In genomic region chr22:20604092-20604747, GRCh38 we compare ENCODE assay signal across 35 cellular contexts.
"Had no signal": no experiment of that assay in that cellular context is flagged by ENCODE, and none has a peak within 500 bp of the region (broad histone marks: within the 10 kb centered on the region; RNA-seq: fewer than 3 reads in every experiment).

No MANE protein-coding gene starts in this region.

- H3K9me3 ChIP-seq: ascending aorta, breast epithelium had no signal

- H3K4me3 ChIP-seq: ascending aorta, breast epithelium, cardiac muscle cell, coronary artery, dorsolateral prefrontal cortex had no signal

- H3K9me3 Mint-ChIP-seq: activated B cell treated with CpG ODN at 0.5 μM for 24 hours; activated CD4-positive, alpha-beta memory T cell treated with anti-CD3 and anti-CD28 coated beads for 36 hours; activated CD4-positive, alpha-beta T cell treated with anti-CD3 and anti-CD28 coated beads, Interleukin-2, amount 10 ng/mL, durations not matched to agents 24 days and 14 days; activated naive CD4-positive, alpha-beta T cell treated with anti-CD3 and anti-CD28 coated beads, Interleukin-2, amount 10 ng/mL, durations not matched to agents 7 days and 5 days; activated naive CD4-positive, alpha-beta T cell treated with anti-CD3 and anti-CD28 coated beads, Interleukin-2, amount 50 U/mL, for 72 hours; activated naive CD8-positive, alpha-beta T cell treated with anti-CD3 and anti-CD28 coated beads, Interleukin-2, amount 10 ng/mL, durations not matched to agents 7 days and 5 days; activated T-cell treated with anti-CD3 and anti-CD28 coated beads, Interleukin-2, amount 50 U/mL, for 24 hours; activated T-cell treated with anti-CD3 and anti-CD28 coated beads, Interleukin-2, amount 50 U/mL, for 72 hours; brain; dendritic cell treated with granulocyte-macrophage colony-stimulating factor and Interleukin-4, amounts not matched to agents 40 ng/mL and 50 ng/mL, for 4 days; endodermal cell; T-cell; T-helper 1 cell treated with Interleukin-12 subunit alpha and Interleukin-12 subunit beta and Interleukin-4 antibody, amounts not matched to agents 30 μg/mL and 1 μg/mL, for 36 hours; T-helper 2 cell treated with Interferon-gamma antibody and Interleukin-4, amounts not matched to agents 5 μg/mL and 100 μg/mL, for 36 hours had no signal

- H3K4me3 Mint-ChIP-seq: activated B cell treated with CpG ODN at 0.5 μM for 24 hours; activated CD4-positive, alpha-beta memory T cell treated with anti-CD3 and anti-CD28 coated beads for 36 hours; activated CD4-positive, alpha-beta T cell treated with anti-CD3 and anti-CD28 coated beads for 36 hours; activated CD4-positive, alpha-beta T cell treated with anti-CD3 and anti-CD28 coated beads, Interleukin-2, amount 10 ng/mL, durations not matched to agents 24 days and 14 days; activated CD8-positive, alpha-beta T cell treated with anti-CD3 and anti-CD28 coated beads, Interleukin-2, amount 10 ng/mL, durations not matched to agents 7 days and 5 days; activated naive CD4-positive, alpha-beta T cell treated with anti-CD3 and anti-CD28 coated beads, Interleukin-2, amount 10 ng/mL, durations not matched to agents 7 days and 5 days; activated naive CD8-positive, alpha-beta T cell treated with anti-CD3 and anti-CD28 coated beads, Interleukin-2, amount 10 ng/mL, durations not matched to agents 7 days and 5 days; activated T-cell treated with anti-CD3 and anti-CD28 coated beads, Interleukin-2, amount 50 U/mL, for 24 hours; activated T-cell treated with anti-CD3 and anti-CD28 coated beads, Interleukin-2, amount 50 U/mL, for 72 hours; brain; dendritic cell treated with granulocyte-macrophage colony-stimulating factor and Interleukin-4, amounts not matched to agents 40 ng/mL and 50 ng/mL, for 4 days; endodermal cell; T-cell; T-helper 1 cell treated with Interleukin-12 subunit alpha and Interleukin-12 subunit beta and Interleukin-4 antibody, amounts not matched to agents 30 μg/mL and 1 μg/mL, for 36 hours; T-helper 2 cell treated with Interferon-gamma antibody and Interleukin-4, amounts not matched to agents 5 μg/mL and 100 μg/mL, for 36 hours had no signal

- H3K36me3 Mint-ChIP-seq: activated CD4-positive, alpha-beta memory T cell treated with anti-CD3 and anti-CD28 coated beads for 36 hours; activated naive CD4-positive, alpha-beta T cell treated with anti-CD3 and anti-CD28 coated beads, Interleukin-2, amount 10 ng/mL, durations not matched to agents 7 days and 5 days; activated naive CD4-positive, alpha-beta T cell treated with anti-CD3 and anti-CD28 coated beads, Interleukin-2, amount 50 U/mL, for 72 hours; activated naive CD8-positive, alpha-beta T cell treated with anti-CD3 and anti-CD28 coated beads, Interleukin-2, amount 10 ng/mL, durations not matched to agents 7 days and 5 days; brain; T-cell had no signal

- H3K27me3 ChIP-seq: ascending aorta, breast epithelium, cardiac muscle cell had no signal

- H3K27ac Mint-ChIP-seq: activated B cell treated with CpG ODN at 0.5 μM for 24 hours; activated CD4-positive, alpha-beta memory T cell treated with anti-CD3 and anti-CD28 coated beads for 36 hours; activated CD4-positive, alpha-beta T cell treated with anti-CD3 and anti-CD28 coated beads for 36 hours; activated CD4-positive, alpha-beta T cell treated with anti-CD3 and anti-CD28 coated beads, Interleukin-2, amount 10 ng/mL, durations not matched to agents 24 days and 14 days; activated CD8-positive, alpha-beta T cell treated with anti-CD3 and anti-CD28 coated beads, Interleukin-2, amount 10 ng/mL, durations not matched to agents 7 days and 5 days; activated naive CD4-positive, alpha-beta T cell treated with anti-CD3 and anti-CD28 coated beads, Interleukin-2, amount 10 ng/mL, durations not matched to agents 7 days and 5 days; activated naive CD4-positive, alpha-beta T cell treated with anti-CD3 and anti-CD28 coated beads, Interleukin-2, amount 50 U/mL, for 72 hours; activated naive CD8-positive, alpha-beta T cell treated with anti-CD3 and anti-CD28 coated beads, Interleukin-2, amount 10 ng/mL, durations not matched to agents 7 days and 5 days; activated T-cell treated with anti-CD3 and anti-CD28 coated beads, Interleukin-2, amount 50 U/mL, for 24 hours; activated T-cell treated with anti-CD3 and anti-CD28 coated beads, Interleukin-2, amount 50 U/mL, for 72 hours; dendritic cell treated with granulocyte-macrophage colony-stimulating factor and Interleukin-4, amounts not matched to agents 40 ng/mL and 50 ng/mL, for 4 days; endodermal cell; T-helper 1 cell treated with Interleukin-12 subunit alpha and Interleukin-12 subunit beta and Interleukin-4 antibody, amounts not matched to agents 30 μg/mL and 1 μg/mL, for 36 hours had no signal

- H3K4me1 Mint-ChIP-seq: brain had no signal

- H3K27me3 Mint-ChIP-seq: activated B cell treated with CpG ODN at 0.5 μM for 24 hours; activated CD4-positive, alpha-beta memory T cell treated with anti-CD3 and anti-CD28 coated beads for 36 hours; activated CD4-positive, alpha-beta T cell treated with anti-CD3 and anti-CD28 coated beads for 36 hours; activated CD4-positive, alpha-beta T cell treated with anti-CD3 and anti-CD28 coated beads, Interleukin-2, amount 10 ng/mL, durations not matched to agents 24 days and 14 days; activated T-cell treated with anti-CD3 and anti-CD28 coated beads, Interleukin-2, amount 50 U/mL, for 24 hours; T-cell had no signal

- DNase-seq: activated B cell treated with CpG ODN at 0.5 μM for 24 hours; activated CD4-positive, alpha-beta memory T cell treated with anti-CD3 and anti-CD28 coated beads for 36 hours; activated CD4-positive, alpha-beta T cell treated with anti-CD3 and anti-CD28 coated beads for 36 hours; activated CD4-positive, alpha-beta T cell treated with anti-CD3 and anti-CD28 coated beads, Interleukin-2, amount 10 ng/mL, durations not matched to agents 24 days and 14 days; activated CD8-positive, alpha-beta memory T cell treated with anti-CD3 and anti-CD28 coated beads, Interleukin-2, amount 50 U/mL, for 48 hours; activated CD8-positive, alpha-beta T cell treated with anti-CD3 and anti-CD28 coated beads, Interleukin-2, amount 10 ng/mL, durations not matched to agents 7 days and 5 days; activated gamma-delta T cell; activated naive CD4-positive, alpha-beta T cell; activated naive CD4-positive, alpha-beta T cell treated with anti-CD3 and anti-CD28 coated beads, Interleukin-2, amount 10 ng/mL, durations not matched to agents 7 days and 5 days; activated naive CD8-positive, alpha-beta T cell treated with anti-CD3 and anti-CD28 coated beads, Interleukin-2, amount 10 ng/mL, durations not matched to agents 7 days and 5 days; activated T-cell treated with anti-CD3 and anti-CD28 coated beads for 4 hours; activated T-cell treated with anti-CD3 and anti-CD28 coated beads, Interleukin-2, amount 50 U/mL, for 24 hours; activated T-cell treated with anti-CD3 and anti-CD28 coated beads, Interleukin-2, amount 50 U/mL, for 72 hours; central memory CD4-positive, alpha-beta T cell; cerebellar nuclear complex; dorsolateral prefrontal cortex; effector memory CD4-positive, alpha-beta T cell; endodermal cell; foreskin fibroblast; head of caudate nucleus; T-cell; T1000; WERI-Rb-1 had no signal

- H3K27ac ChIP-seq: ascending aorta, breast epithelium, cardiac muscle cell, coronary artery, dorsolateral prefrontal cortex, WERI-Rb-1 had no signal

- H3K4me1 ChIP-seq: ascending aorta, breast epithelium had no signal

- H3K36me3 ChIP-seq: ascending aorta, breast epithelium, cardiac muscle cell, WERI-Rb-1 had no signal

- FAIRE-seq: frontal cortex had no signal

- ATAC-seq: activated CD4-positive, alpha-beta T cell treated with anti-CD3 and anti-CD28 coated beads for 36 hours; activated CD4-positive, CD25-positive, alpha-beta regulatory T cell treated with anti-CD3 and anti-CD28 coated beads, Interleukin-2, amount 50 U/mL, for 24 hours; activated CD8-positive, alpha-beta T cell treated with anti-CD3 and anti-CD28 coated beads, Interleukin-2, amount 10 ng/mL, durations not matched to agents 7 days and 5 days; activated naive CD4-positive, alpha-beta T cell treated with anti-CD3 and anti-CD28 coated beads, Interleukin-2, amount 50 U/mL, for 72 hours; activated T-cell treated with anti-CD3 and anti-CD28 coated beads, Interleukin-2, amount 50 U/mL, for 72 hours; esophagus mucosa; T-cell had no signal
